In genomic region chr21:45555557-45556301, GRCh38 we compare ENCODE assay signal across 8 cellular contexts. TPM values are rescaled to one million over a fixed set of nuclear protein-coding genes. Genes with fewer than 3 reads are reported as not detected.
DNase-seq lines count a peak whose midpoint lies in the region; ATAC-seq and TF ChIP-seq lines count a peak whose summit lies in the region.

No MANE protein-coding gene starts in this region.

- no peaks in the 10 kb centered on the region for H3K9me3 Mint-ChIP-seq in activated naive CD4-positive, alpha-beta T cell treated with anti-CD3 and anti-CD28 coated beads, Interleukin-2, amount 10 ng/mL, durations not matched to agents 7 days and 5 days
- H3K9me3 Mint-ChIP-seq in nephron progenitor cell: no peaks in the 10 kb centered on the region

- H3K4me2 ChIP-seq in DOHH2 (ENCODE audit: low read length): peak overlapping the region; percentile 58

- peak overlapping the region; percentile 51 for H3K4me3 ChIP-seq in DOHH2 (ENCODE audit: low read length)
- peak overlapping the region; percentile 47 to 54 for H3K4me3 ChIP-seq in Panc1 (ENCODE audit: low read depth in 2 of 2, low read length in 2 of 2)
- peak overlapping the region; percentile 49 to 66 for H3K4me3 ChIP-seq in foreskin fibroblast (ENCODE audit: low read depth in 1 of 2, low read length in 2 of 2)
- peak overlapping the region; percentile 51 to 66 (median 56) for H3K4me3 ChIP-seq in upper lobe of left lung

- peaks cover 42% of the 10 kb centered on the region for H3K27me3 Mint-ChIP-seq in activated naive CD4-positive, alpha-beta T cell treated with anti-CD3 and anti-CD28 coated beads, Interleukin-2, amount 10 ng/mL, durations not matched to agents 7 days and 5 days
- peaks cover 18% of the 10 kb centered on the region for H3K27me3 Mint-ChIP-seq in nephron progenitor cell (ENCODE audit: low read depth, poor library complexity)

- intact Hi-C loops in Panc1 (cut with micrococcal nuclease; ENCODE audit: unreplicated experiment): loop anchor here (1.0 to 2.0 kb wide), 2 partner anchors 41 to 265 kb away; no protein-coding TSS in a partner anchor

- no peaks in the 10 kb centered on the region for H3K36me3 Mint-ChIP-seq in activated naive CD4-positive, alpha-beta T cell treated with anti-CD3 and anti-CD28 coated beads, Interleukin-2, amount 10 ng/mL, durations not matched to agents 7 days and 5 days
- H3K36me3 Mint-ChIP-seq in nephron progenitor cell (ENCODE audit: low read depth): no peaks in the 10 kb centered on the region

- peaks cover 14% of the 10 kb centered on the region for H4K20me1 ChIP-seq in DOHH2 (ENCODE audit: control insufficient read depth, insufficient read depth, low read depth, low read length)

- H3F3A ChIP-seq in DOHH2 (ENCODE audit: control insufficient read depth, insufficient read depth): peaks cover 9% of the 10 kb centered on the region

- H3K27ac ChIP-seq in DOHH2 (ENCODE audit: low read depth, low read length) (no peak overlapping the region), Panc1 (ENCODE audit: low read length) (peak overlapping the region; percentile 44; the same call in 1 of the 2 replicates), upper lobe of left lung (peak overlapping the region; percentile 62 to 86 (median 76))

- no peak for TF ChIP-seq EP300 in upper lobe of left lung (IDR thresholded peaks at IDR 0.05)

- H3K4me1 Mint-ChIP-seq in activated naive CD4-positive, alpha-beta T cell treated with anti-CD3 and anti-CD28 coated beads, Interleukin-2, amount 10 ng/mL, durations not matched to agents 7 days and 5 days: peaks cover 27% of the 10 kb centered on the region
- peaks cover 27% of the 10 kb centered on the region for H3K4me1 Mint-ChIP-seq in nephron progenitor cell

- H3K9me3 ChIP-seq in DOHH2 (ENCODE audit: control insufficient read depth, insufficient read depth, low read length) (no peaks in the 10 kb centered on the region), Panc1 (ENCODE audit: control insufficient read depth, insufficient read depth, low read depth, low read length) (no peaks in the 10 kb centered on the region), upper lobe of left lung (no peaks in the 10 kb centered on the region)

- 23 to 43% methylated on average over 12 to 39 of the region's 62 CpGs for WGBS in upper lobe of left lung, 2 donors

- H3K27ac Mint-ChIP-seq in activated naive CD4-positive, alpha-beta T cell treated with anti-CD3 and anti-CD28 coated beads, Interleukin-2, amount 10 ng/mL, durations not matched to agents 7 days and 5 days: no peak overlapping the region
- peak overlapping the region; percentile 82 for H3K27ac Mint-ChIP-seq in nephron progenitor cell

- peak; percentile 81 for DNase-seq in Panc1 (ENCODE audit: low read depth, low spot score)
- DNase-seq in activated naive CD4-positive, alpha-beta T cell treated with anti-CD3 and anti-CD28 coated beads, Interleukin-2, amount 10 ng/mL, durations not matched to agents 7 days and 5 days: peak; percentile 44
- peak; percentile 64 to 93 for DNase-seq in foreskin fibroblast
- peak; percentile 79 for DNase-seq in nephron progenitor cell
- DNase-seq in upper lobe of left lung: peak; percentile 80 to 92

- in situ Hi-C loops in Panc1 (cut with HindIII; ENCODE audit: low pct_unique_long_range_greater_than_20kb, low sequenced_read_pairs): no loop called here

- no peaks in the 10 kb centered on the region for H3K9me2 ChIP-seq in DOHH2 (replicated peaks; ENCODE audit: control insufficient read depth, low read length)

- peaks cover 26% of the 10 kb centered on the region for H3K27me3 ChIP-seq in DOHH2 (ENCODE audit: control insufficient read depth, low read length)
- no peaks in the 10 kb centered on the region for H3K27me3 ChIP-seq in Panc1 (ENCODE audit: control insufficient read depth, insufficient read depth, low read length)
- no peaks in the 10 kb centered on the region for H3K27me3 ChIP-seq in upper lobe of left lung

- no peaks in the 10 kb centered on the region for H3K36me3 ChIP-seq in DOHH2 (ENCODE audit: control insufficient read depth, low read length)
- H3K36me3 ChIP-seq in Panc1 (ENCODE audit: control insufficient read depth, insufficient read depth, low read length): no peaks in the 10 kb centered on the region
- H3K36me3 ChIP-seq in upper lobe of left lung: no peaks in the 10 kb centered on the region

- POLR2A ChIA-PET in Panc1 (lab: Charles Lee): interaction anchor here (0.6 to 0.7 kb wide), 3 partner anchors 43 to 332 kb away, joined by 11 to 12 read pairs (median 11); no protein-coding TSS in a partner anchor

- peaks cover 31% of the 10 kb centered on the region for H3K4me1 ChIP-seq in DOHH2 (ENCODE audit: control insufficient read depth, low read length)
- peaks cover 6% of the 10 kb centered on the region for H3K4me1 ChIP-seq in Panc1 (ENCODE audit: control insufficient read depth, insufficient read depth, low read length)
- H3K4me1 ChIP-seq in upper lobe of left lung: peaks cover 0 to 37% (median 16%) of the 10 kb centered on the region in 4 donors

- TF ChIP-seq POLR2A in upper lobe of left lung (IDR thresholded peaks at IDR 0.05): peak in 1 of 4 donors; percentile 23

- no TSS peak for BruUV-seq in Panc1 (replicated peaks; lab: Mats Ljungman, UMichigan)

- H3K4me3 Mint-ChIP-seq in activated naive CD4-positive, alpha-beta T cell treated with anti-CD3 and anti-CD28 coated beads, Interleukin-2, amount 10 ng/mL, durations not matched to agents 7 days and 5 days: no peak overlapping the region
- H3K4me3 Mint-ChIP-seq in nephron progenitor cell: peak overlapping the region; percentile 68

- no peaks in the 10 kb centered on the region for H3K79me2 ChIP-seq in DOHH2 (ENCODE audit: control insufficient read depth, low read length)

- ATAC-seq in HG03064 (IDR thresholded peaks at IDR 0.05; ENCODE audit: low read depth, unreplicated experiment) (peak; percentile 47), Panc1 (peak; percentile 91), upper lobe of left lung (ENCODE audit: low FRiP score in 2 of 2) (peak; percentile 81 to 93), GM18909 (IDR thresholded peaks at IDR 0.05; ENCODE audit: poor library complexity, unreplicated experiment) (no peak)

- peak; percentile 70 for TF ChIP-seq CTCF in DOHH2 (IDR thresholded peaks at IDR 0.05; ENCODE audit: low read depth, low read length, poor library complexity, severe bottlenecking)
- TF ChIP-seq CTCF in Panc1 (IDR thresholded peaks at IDR 0.05): peak; percentile 94
- TF ChIP-seq CTCF in foreskin fibroblast (IDR thresholded peaks at IDR 0.05; ENCODE audit: low read depth, low read length): peak; percentile 95
- TF ChIP-seq CTCF in nephron progenitor cell (IDR thresholded peaks at IDR 0.05): peak; percentile 63
- peak; percentile 68 to 96 (median 86) for TF ChIP-seq CTCF in upper lobe of left lung (IDR thresholded peaks at IDR 0.05)

- CTCF ChIA-PET in Panc1 (lab: Charles Lee): interaction anchor here (0.6 to 1.6 kb wide), 15 partner anchors 28 to 643 kb away, joined by 3 to 12 read pairs (median 5); no protein-coding TSS in a partner anchor
- CTCF ChIA-PET in activated naive CD4-positive, alpha-beta T cell treated with anti-CD3 and anti-CD28 coated beads, Interleukin-2, amount 10 ng/mL, durations not matched to agents 7 days and 5 days (lab: Charles Lee): interaction anchor here (0.9 to 1.6 kb wide), 3 partner anchors 41 to 265 kb away, joined by 3 to 16 read pairs (median 5); no protein-coding TSS in a partner anchor

RNA-seq across cellular contexts. Expression of gene SLC19A1, which starts 13.5 kb away (rescaled TPM):
- total RNA-seq in Panc1 (2021; ENCODE audit: unreplicated experiment): 24.5 TPM
- polyA plus RNA-seq in Panc1 (2012; ENCODE audit: insufficient read length): 43.5 TPM
- 10 to 100 TPM; 36.4 to 75.6 (median 49.9) TPM for total RNA-seq in upper lobe of left lung
